19 cellular contexts compared by ENCODE assay signal in the genomic region with DNA sequence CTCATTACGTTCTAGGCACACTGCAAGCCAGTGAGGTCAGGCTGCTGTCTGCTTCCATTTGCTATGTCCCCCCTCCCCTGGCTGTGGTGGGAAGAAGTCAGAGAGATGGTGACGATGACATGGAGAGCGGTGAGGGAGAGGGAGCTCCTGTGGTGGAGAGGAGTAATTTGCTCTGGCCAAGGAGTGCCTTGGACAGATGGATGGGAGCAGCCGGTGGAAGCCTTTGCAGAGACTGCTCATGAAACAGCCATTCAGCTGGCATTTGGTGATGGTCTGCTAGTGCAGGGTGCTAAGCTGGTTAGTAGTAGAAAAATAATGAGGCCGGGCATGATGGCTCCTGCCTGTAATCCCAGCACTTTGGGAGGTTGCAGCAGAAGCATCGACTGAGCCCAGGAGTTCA.
"Had no signal": no experiment of that assay in that cellular context is flagged by ENCODE, and none has a peak within 500 bp of the region (broad histone marks: within the 10 kb centered on the region; RNA-seq: fewer than 3 reads in every experiment).

No MANE protein-coding gene starts in this region.

- H3K36me3 Mint-ChIP-seq: activated CD8-positive, alpha-beta memory T cell treated with anti-CD3 and anti-CD28 coated beads, Interleukin-2, amount 10 ng/mL, durations not matched to agents 7 days and 5 days; brain; immature natural killer cell; stimulated activated effector memory CD8-positive, alpha-beta T cell treated with anti-CD3 and anti-CD28 coated beads, Interleukin-12 subunit alpha, Interleukin-12 subunit beta, amount 100 ng/mL, for 72 hours had no signal

- H3K4me1 Mint-ChIP-seq: activated CD4-positive, alpha-beta T cell treated with anti-CD3 and anti-CD28 coated beads, Interleukin-2, amount 10 ng/mL, durations not matched to agents 7 days and 5 days; activated CD8-positive, alpha-beta memory T cell treated with anti-CD3 and anti-CD28 coated beads, Interleukin-2, amount 10 ng/mL, durations not matched to agents 7 days and 5 days; activated naive CD8-positive, alpha-beta T cell treated with anti-CD3 and anti-CD28 coated beads, Interleukin-2, amount 50 U/mL, for 24 hours; brain; immature natural killer cell; nephron; stimulated activated effector memory CD8-positive, alpha-beta T cell treated with anti-CD3 and anti-CD28 coated beads, Interleukin-12 subunit alpha, Interleukin-12 subunit beta, amount 100 ng/mL, for 72 hours had no signal

- ATAC-seq: activated CD8-positive, alpha-beta memory T cell treated with anti-CD3 and anti-CD28 coated beads, Interleukin-2, amount 10 ng/mL, durations not matched to agents 7 days and 5 days; activated CD8-positive, alpha-beta T cell treated with anti-CD3 and anti-CD28 coated beads for 36 hours; activated naive CD8-positive, alpha-beta T cell treated with anti-CD3 and anti-CD28 coated beads, Interleukin-2, amount 50 U/mL, for 24 hours; foreskin keratinocyte; left ventricle myocardium superior; right cardiac atrium; stimulated activated effector memory CD8-positive, alpha-beta T cell treated with anti-CD3 and anti-CD28 coated beads, Interleukin-12 subunit alpha, Interleukin-12 subunit beta, amount 100 ng/mL, for 72 hours had no signal

- H3K9me3 Mint-ChIP-seq: activated CD4-positive, alpha-beta T cell treated with anti-CD3 and anti-CD28 coated beads, Interleukin-2, amount 10 ng/mL, durations not matched to agents 7 days and 5 days; activated CD8-positive, alpha-beta T cell treated with anti-CD3 and anti-CD28 coated beads for 36 hours; activated naive CD8-positive, alpha-beta T cell treated with anti-CD3 and anti-CD28 coated beads, Interleukin-2, amount 50 U/mL, for 24 hours; activated T-helper 1 cell treated with anti-CD3 and anti-CD28 coated beads, Interleukin-12 subunit alpha, Interleukin-12 subunit beta, Interleukin-2, Interleukin-4 antibody, amounts not matched to agents 30 ng/mL and 10 ng/mL and 1 ng/mL, durations not matched to agents 14 hours and 24 hours and 36 hours; brain; immature natural killer cell; nephron; stimulated activated effector memory CD8-positive, alpha-beta T cell treated with anti-CD3 and anti-CD28 coated beads, Interleukin-12 subunit alpha, Interleukin-12 subunit beta, amount 100 ng/mL, for 72 hours had no signal

- H3K27ac Mint-ChIP-seq: activated CD4-positive, alpha-beta T cell treated with anti-CD3 and anti-CD28 coated beads, Interleukin-2, amount 10 ng/mL, durations not matched to agents 7 days and 5 days; activated CD8-positive, alpha-beta memory T cell treated with anti-CD3 and anti-CD28 coated beads, Interleukin-2, amount 10 ng/mL, durations not matched to agents 7 days and 5 days; activated CD8-positive, alpha-beta T cell treated with anti-CD3 and anti-CD28 coated beads for 36 hours; activated naive CD8-positive, alpha-beta T cell treated with anti-CD3 and anti-CD28 coated beads, Interleukin-2, amount 50 U/mL, for 24 hours; activated T-helper 1 cell treated with anti-CD3 and anti-CD28 coated beads, Interleukin-12 subunit alpha, Interleukin-12 subunit beta, Interleukin-2, Interleukin-4 antibody, amounts not matched to agents 30 ng/mL and 10 ng/mL and 1 ng/mL, durations not matched to agents 14 hours and 24 hours and 36 hours; brain; immature natural killer cell; nephron; stimulated activated effector memory CD8-positive, alpha-beta T cell treated with anti-CD3 and anti-CD28 coated beads, Interleukin-12 subunit alpha, Interleukin-12 subunit beta, amount 100 ng/mL, for 72 hours had no signal

- H3K4me3 Mint-ChIP-seq: activated CD4-positive, alpha-beta T cell treated with anti-CD3 and anti-CD28 coated beads, Interleukin-2, amount 10 ng/mL, durations not matched to agents 7 days and 5 days; activated CD8-positive, alpha-beta memory T cell treated with anti-CD3 and anti-CD28 coated beads, Interleukin-2, amount 10 ng/mL, durations not matched to agents 7 days and 5 days; activated CD8-positive, alpha-beta T cell treated with anti-CD3 and anti-CD28 coated beads for 36 hours; activated naive CD8-positive, alpha-beta T cell treated with anti-CD3 and anti-CD28 coated beads, Interleukin-2, amount 50 U/mL, for 24 hours; activated T-helper 1 cell treated with anti-CD3 and anti-CD28 coated beads, Interleukin-12 subunit alpha, Interleukin-12 subunit beta, Interleukin-2, Interleukin-4 antibody, amounts not matched to agents 30 ng/mL and 10 ng/mL and 1 ng/mL, durations not matched to agents 14 hours and 24 hours and 36 hours; brain; immature natural killer cell; nephron; stimulated activated effector memory CD8-positive, alpha-beta T cell treated with anti-CD3 and anti-CD28 coated beads, Interleukin-12 subunit alpha, Interleukin-12 subunit beta, amount 100 ng/mL, for 72 hours had no signal

- DNase-seq: activated CD4-positive, alpha-beta T cell treated with anti-CD3 and anti-CD28 coated beads, Interleukin-2, amount 10 ng/mL, durations not matched to agents 7 days and 5 days; activated CD4-positive, CD25-positive, alpha-beta regulatory T cell treated with anti-CD3 and anti-CD28 coated beads, Interleukin-2, amount 50 U/mL, for 72 hours; activated CD8-positive, alpha-beta memory T cell treated with anti-CD3 and anti-CD28 coated beads, Interleukin-2, amount 10 ng/mL, durations not matched to agents 7 days and 5 days; activated CD8-positive, alpha-beta T cell treated with anti-CD3 and anti-CD28 coated beads for 36 hours; activated gamma-delta T cell; activated naive CD4-positive, alpha-beta T cell treated with anti-CD3 and anti-CD28 coated beads, Interleukin-2, amount 50 U/mL, for 16 hours; activated naive CD8-positive, alpha-beta T cell treated with anti-CD3 and anti-CD28 coated beads, Interleukin-2, amount 50 U/mL, for 24 hours; effector memory CD4-positive, alpha-beta T cell; foreskin keratinocyte; immature natural killer cell; left ventricle myocardium superior; mammary epithelial cell; right cardiac atrium; stimulated activated CD4-positive, alpha-beta T cell treated with anti-CD3 and anti-CD28 coated beads, Interleukin-12 subunit alpha, Interleukin-12 subunit beta, amount 100 ng/mL, for 4 hours; stomach had no signal
